ENCODE assay signal across 16 cellular contexts in the genomic region with DNA sequence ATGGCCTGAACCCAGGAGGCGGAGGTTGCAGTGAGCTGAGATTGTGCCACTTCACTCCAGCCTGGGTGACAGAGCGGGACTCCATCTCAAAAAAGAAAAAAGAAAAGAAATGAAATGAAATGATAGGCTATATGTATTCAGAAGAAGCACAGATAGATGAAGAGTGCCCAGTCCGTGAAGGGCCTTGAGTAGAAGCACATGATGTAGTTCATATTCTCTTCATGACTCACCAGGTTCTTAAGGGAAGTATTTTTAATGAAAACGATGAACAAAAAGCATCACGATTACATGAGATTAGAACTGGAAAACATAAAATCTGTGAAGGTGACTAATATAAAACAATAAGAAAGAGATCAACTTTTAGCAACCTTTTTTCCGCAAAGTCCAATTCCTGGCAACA. TPM values are rescaled to one million over a fixed set of nuclear protein-coding genes. Genes with fewer than 3 reads are reported as not detected.
DNase-seq lines count a peak whose midpoint lies in the region; ATAC-seq, FAIRE-seq and TF ChIP-seq lines count a peak whose summit lies in the region.
"Had no signal": no experiment of that assay in that cellular context is flagged by ENCODE, and none has a peak within 500 bp of the region (broad histone marks: within the 10 kb centered on the region; RNA-seq: fewer than 3 reads in every experiment).

No MANE protein-coding gene starts in this region.

- H3K9me3 Mint-ChIP-seq in HFFc6 (no peaks in the 10 kb centered on the region), astrocyte (ENCODE audit: unreplicated experiment) (no peaks in the 10 kb centered on the region)
- H3K9me3 Mint-ChIP-seq: CD14-positive monocyte had no signal

- FAIRE-seq in astrocyte (lab: Jason Lieb, UNC): no peak
- FAIRE-seq: GM12891, GM18507 had no signal

- H3K9me3 ChIP-seq in astrocyte (ENCODE audit: insufficient read depth, low read depth, low read length): no peaks in the 10 kb centered on the region

- H2AFZ ChIP-seq in astrocyte (ENCODE audit: low read depth, low read length): no peak overlapping the region

- peak overlapping the region; percentile 3 for H3K9ac ChIP-seq in astrocyte (ENCODE audit: low read length)

- no peak overlapping the region for H3K27ac Mint-ChIP-seq in HFFc6
- H3K27ac Mint-ChIP-seq in astrocyte (ENCODE audit: unreplicated experiment): no peak overlapping the region
- H3K27ac Mint-ChIP-seq: CD14-positive monocyte had no signal

- H3K4me1 Mint-ChIP-seq in HFFc6 (ENCODE audit: low read depth): peaks cover 30% of the 10 kb centered on the region
- H3K4me1 Mint-ChIP-seq in astrocyte (ENCODE audit: low read depth, unreplicated experiment): peaks cover 6% of the 10 kb centered on the region
- H3K4me1 Mint-ChIP-seq: CD14-positive monocyte had no signal

- H3K36me3 Mint-ChIP-seq in HFFc6 (ENCODE audit: low read depth) (no peaks in the 10 kb centered on the region), astrocyte (ENCODE audit: low read depth, unreplicated experiment) (peaks cover 2% of the 10 kb centered on the region)
- H3K36me3 Mint-ChIP-seq: CD14-positive monocyte had no signal

- H3K27me3 ChIP-seq in astrocyte (ENCODE audit: insufficient read depth, low read length): no peaks in the 10 kb centered on the region

- H3K36me3 ChIP-seq in astrocyte (ENCODE audit: insufficient read depth, low read length): no peaks in the 10 kb centered on the region

- H3K4me2 ChIP-seq in astrocyte (ENCODE audit: low read length): peak overlapping the region; percentile 10

- H3K27me3 Mint-ChIP-seq in HFFc6 (ENCODE audit: insufficient read depth) (no peaks in the 10 kb centered on the region; the same call in 1 of the 2 replicates), astrocyte (ENCODE audit: low read depth, unreplicated experiment) (no peaks in the 10 kb centered on the region)

- no peak for ATAC-seq in GM21367 (IDR thresholded peaks at IDR 0.05; ENCODE audit: unreplicated experiment)
- ATAC-seq in GM21447 (IDR thresholded peaks at IDR 0.05; ENCODE audit: unreplicated experiment): no peak
- ATAC-seq: Panc1 had no signal

- no peaks in the 10 kb centered on the region for H3K79me2 ChIP-seq in astrocyte (ENCODE audit: insufficient read depth, low read length)

- DNase-seq in HFFc6: peak; percentile 11
- DNase-seq in astrocyte (ENCODE audit: low read depth): peak; percentile 91
- peak; percentile 56 for DNase-seq in fibroblast of pulmonary artery (ENCODE audit: low read depth)
- no peak for DNase-seq in GM10266 (ENCODE audit: extremely low spot score)
- no peak for DNase-seq in activated effector memory CD4-positive, alpha-beta T cell treated with Interleukin-2 at 50 U/mL for 16 hours
- DNase-seq: H7, NCI-H1105, NCI-H2171 treated with DMSO at 0.1 percent for 48 hours, NCI-H446, NCI-H526 treated with DMSO at 0.1 percent for 48 hours had no signal

- no peak for TF ChIP-seq CTCF in HFFc6 (IDR thresholded peaks at IDR 0.05)
- TF ChIP-seq CTCF in astrocyte (IDR thresholded peaks at IDR 0.05; ENCODE audit: insufficient read depth, low read depth, low read length): no peak
- no peak for TF ChIP-seq CTCF in fibroblast of pulmonary artery (IDR thresholded peaks at IDR 0.05; ENCODE audit: low read length, missing control alignments)
- TF ChIP-seq CTCF in GM10266 (IDR thresholded peaks at IDR 0.05; ENCODE audit: control insufficient read depth, insufficient read depth, low read depth, missing control alignments): no peak

- H3K4me3 ChIP-seq in astrocyte (ENCODE audit: insufficient read depth, low read depth, low read length) (no peak overlapping the region), fibroblast of pulmonary artery (replicated peaks; ENCODE audit: low read depth, low read length) (no peak overlapping the region)

- H3K4me1 ChIP-seq in astrocyte (ENCODE audit: insufficient read depth, low read length): peaks cover 11% of the 10 kb centered on the region

- H4K20me1 ChIP-seq in astrocyte (ENCODE audit: insufficient read depth, low read length): no peaks in the 10 kb centered on the region

- H3K4me3 Mint-ChIP-seq in HFFc6 (no peak overlapping the region), astrocyte (ENCODE audit: unreplicated experiment) (no peak overlapping the region)
- H3K4me3 Mint-ChIP-seq: CD14-positive monocyte had no signal

- peak overlapping the region; percentile 54 for H3K27ac ChIP-seq in astrocyte (ENCODE audit: low read depth, low read length)

RNA-seq across cellular contexts. Expression of a gene that starts 29.8 kb away (rescaled TPM):
- 10 to 100 TPM; 11.0 to 36.8 (median 11.7) TPM for total RNA-seq in HFFc6 (2021; fragmentation: NEBNext Ultra II Directional; extraction: Animal tissue kit (Norgen Biotek cat#: 25700))
- 32.4 and 32.8 TPM in 2 replicates for total RNA-seq in astrocyte

Comparison
In these comparisons a context has a peak if more than half of its experiments do, and no peak if none do; other contexts are left out.
1. DNase-seq: peak in HFFc6 (single experiment), astrocyte (single experiment) and fibroblast of pulmonary artery (single experiment); none in GM10266 (single experiment) and activated effector memory CD4-positive, alpha-beta T cell treated with Interleukin-2 at 50 U/mL for 16 hours (single experiment).